Comparison of ENCODE assay signal across 17 cellular contexts in the genomic region with DNA sequence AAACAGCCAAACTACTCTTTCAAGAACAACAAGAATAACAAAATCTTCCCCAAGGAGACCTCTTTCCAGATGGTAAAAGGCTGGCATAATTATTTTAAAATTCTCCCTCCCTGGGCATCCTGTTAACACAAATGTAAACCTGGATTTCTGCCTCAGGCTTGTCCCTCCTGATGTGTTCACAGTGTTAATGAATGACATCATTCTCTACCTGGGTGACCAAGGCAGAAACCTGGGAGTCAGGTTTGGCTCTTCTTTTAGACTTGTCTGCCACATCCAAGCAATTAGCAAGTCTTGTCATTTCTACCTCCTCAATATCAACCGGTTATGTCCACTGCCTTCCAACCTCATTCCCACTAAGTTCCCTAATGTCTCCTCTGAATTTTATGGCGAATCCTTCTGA.
"Had no signal": no experiment of that assay in that cellular context is flagged by ENCODE, and none has a peak within 500 bp of the region (broad histone marks: within the 10 kb centered on the region; RNA-seq: fewer than 3 reads in every experiment).

No MANE protein-coding gene starts in this region.

- H3K27me3 ChIP-seq: hepatocyte, neutrophil, sigmoid colon had no signal

- H3K27ac ChIP-seq: hepatocyte, neutrophil, sigmoid colon, skin epidermis had no signal

- H3K4me3 ChIP-seq: hepatocyte, lung, sigmoid colon, skin epidermis had no signal

- DNase-seq: effector memory CD8-positive, alpha-beta T cell; erythroblast; foreskin melanocyte; head of caudate nucleus; kidney; left colon; left ventricle myocardium superior; naive thymus-derived CD4-positive, alpha-beta T cell; nephron progenitor cell; posterior cingulate gyrus; sigmoid colon; stimulated activated naive CD4-positive, alpha-beta T cell treated with Interleukin-2 at 50 U/mL for 16 hours; trophoblast cell had no signal

- H3K9me3 ChIP-seq: neutrophil, sigmoid colon had no signal

- ATAC-seq: effector memory CD8-positive, alpha-beta T cell; left colon; left ventricle myocardium superior; naive thymus-derived CD4-positive, alpha-beta T cell had no signal

- H3K36me3 ChIP-seq: neutrophil, sigmoid colon had no signal
